ENCODE assay signal across 1 cellular context in the genomic region with DNA sequence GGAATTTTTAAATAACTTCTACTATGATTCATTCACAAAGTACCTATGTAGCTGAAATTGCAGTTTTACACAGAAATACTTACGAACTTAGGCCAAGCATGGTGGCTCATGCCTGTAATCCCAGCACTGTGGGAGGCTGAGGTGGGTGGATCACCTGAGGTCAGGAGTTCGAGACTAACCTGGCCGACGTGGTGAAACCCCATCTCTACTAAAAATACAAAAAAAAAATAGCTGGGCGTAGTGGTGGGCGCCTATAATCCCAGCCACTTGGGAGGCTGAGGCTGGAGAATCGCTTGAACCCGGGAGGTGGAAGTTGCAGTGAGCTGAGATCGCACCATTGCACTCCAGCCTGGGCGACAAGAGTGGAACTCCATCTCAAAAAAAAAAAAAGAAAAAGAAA.
TF ChIP-seq lines count a peak whose summit lies in the region.

No MANE protein-coding gene starts in this region.

TF ChIP-seq in HEK293, 187 proteins besides CTCF, POLR2A, EP300 and RAD21:
- TF ChIP-seq EGR2 (tag by site-specific recombination; IDR thresholded peaks at IDR 0.05; ENCODE audit: low read depth) (peak; percentile 91), ZFHX2 (tag by site-specific recombination; conservative IDR thresholded peaks at IDR 0.05) (peak; percentile 72), ZEB2 (tag by site-specific recombination; IDR thresholded peaks at IDR 0.05) (0 out of 2 replicates have a peak, but pooled peaks have one; percentile 30)
